Comparison of ENCODE assay signal across 27 cellular contexts in genomic region chr15:43007551-43007950, GRCh38.
"Had no signal": no experiment of that assay in that cellular context is flagged by ENCODE, and none has a peak within 500 bp of the region (broad histone marks: within the 10 kb centered on the region; RNA-seq: fewer than 3 reads in every experiment).

No MANE protein-coding gene starts in this region.

- H3K27me3 ChIP-seq: neutrophil, pancreas, right lobe of liver, sigmoid colon, stomach, thyroid gland, tibial nerve, upper lobe of left lung, uterus had no signal

- H3K4me1 Mint-ChIP-seq: naive thymus-derived CD8-positive, alpha-beta T cell; nephron progenitor cell; neural crest cell; stimulated activated effector memory CD8-positive, alpha-beta T cell treated with anti-CD3 and anti-CD28 coated beads, Interleukin-12 subunit alpha, Interleukin-12 subunit beta, amount 100 ng/mL, for 72 hours; stimulated activated naive B cell treated with anti-CD40 and anti-IgM and Interleukin-4, amounts not matched to agents 10 μg/mL and 1 μg/mL and 100 μg/mL, for 72 hours had no signal

- ATAC-seq: naive thymus-derived CD8-positive, alpha-beta T cell; pancreas; right lobe of liver; stimulated activated effector memory CD8-positive, alpha-beta T cell treated with anti-CD3 and anti-CD28 coated beads, Interleukin-12 subunit alpha, Interleukin-12 subunit beta, amount 100 ng/mL, for 72 hours; stimulated activated naive B cell treated with anti-CD40 and anti-IgM and Interleukin-4, amounts not matched to agents 10 μg/mL and 1 μg/mL and 100 μg/mL, for 72 hours had no signal

- H3K27ac Mint-ChIP-seq: natural killer cell treated with Interleukin-12 subunit alpha and Interleukin-12 subunit beta and Interleukin-15 and Interleukin-18, amount 100 ng/mL, for 72 hours; nephron progenitor cell; stimulated activated effector memory CD8-positive, alpha-beta T cell treated with anti-CD3 and anti-CD28 coated beads, Interleukin-12 subunit alpha, Interleukin-12 subunit beta, amount 100 ng/mL, for 72 hours; stimulated activated naive B cell treated with anti-CD40 and anti-IgM and Interleukin-4, amounts not matched to agents 10 μg/mL and 1 μg/mL and 100 μg/mL, for 72 hours; stimulated activated naive CD8-positive, alpha-beta T cell treated with anti-CD3 and anti-CD28 coated beads, Interleukin-15, Interleukin-2, amounts not matched to agents 100 ng/mL and 50 ng/mL, for 24 hours had no signal

- H3K9me3 ChIP-seq: neutrophil, pancreas, prostate gland, right lobe of liver, sigmoid colon, stomach, thoracic aorta, thyroid gland, tibial nerve, upper lobe of left lung, uterus had no signal

- H3K4me1 ChIP-seq: pancreas, prostate gland, right lobe of liver, sigmoid colon, stomach, thyroid gland, tibial nerve, upper lobe of left lung, uterus had no signal

- H3K36me3 Mint-ChIP-seq: natural killer cell treated with Interleukin-12 subunit alpha and Interleukin-12 subunit beta and Interleukin-15 and Interleukin-18, amount 100 ng/mL, for 72 hours had no signal

- H3K9me3 Mint-ChIP-seq: naive thymus-derived CD8-positive, alpha-beta T cell; natural killer cell treated with Interleukin-12 subunit alpha and Interleukin-12 subunit beta and Interleukin-15 and Interleukin-18, amount 100 ng/mL, for 72 hours; neural crest cell; stimulated activated effector memory CD8-positive, alpha-beta T cell treated with anti-CD3 and anti-CD28 coated beads, Interleukin-12 subunit alpha, Interleukin-12 subunit beta, amount 100 ng/mL, for 72 hours; stimulated activated naive CD8-positive, alpha-beta T cell treated with anti-CD3 and anti-CD28 coated beads, Interleukin-15, Interleukin-2, amounts not matched to agents 100 ng/mL and 50 ng/mL, for 24 hours had no signal

- H3K27ac ChIP-seq: neutrophil, pancreas, prostate gland, right lobe of liver, sigmoid colon, stomach, thoracic aorta, thyroid gland, tibial nerve, upper lobe of left lung, uterus had no signal

- H3K4me3 Mint-ChIP-seq: naive thymus-derived CD8-positive, alpha-beta T cell; natural killer cell treated with Interleukin-12 subunit alpha and Interleukin-12 subunit beta and Interleukin-15 and Interleukin-18, amount 100 ng/mL, for 72 hours; nephron progenitor cell; neural crest cell; stimulated activated effector memory CD8-positive, alpha-beta T cell treated with anti-CD3 and anti-CD28 coated beads, Interleukin-12 subunit alpha, Interleukin-12 subunit beta, amount 100 ng/mL, for 72 hours; stimulated activated naive B cell treated with anti-CD40 and anti-IgM and Interleukin-4, amounts not matched to agents 10 μg/mL and 1 μg/mL and 100 μg/mL, for 72 hours; stimulated activated naive CD8-positive, alpha-beta T cell treated with anti-CD3 and anti-CD28 coated beads, Interleukin-15, Interleukin-2, amounts not matched to agents 100 ng/mL and 50 ng/mL, for 24 hours had no signal

- DNase-seq: naive thymus-derived CD8-positive, alpha-beta T cell; nephron progenitor cell; nucleus accumbens; right cardiac atrium; right lobe of liver; sigmoid colon; small intestine; stimulated activated CD4-positive, alpha-beta T cell treated with anti-CD3 and anti-CD28 coated beads, Interleukin-15, amount 100 ng/mL, for 24 hours; stimulated activated CD4-positive, alpha-beta T cell treated with anti-CD3 and anti-CD28 coated beads, Interleukin-2, amount 100 ng/mL, for 24 hours; stimulated activated CD4-positive, alpha-beta T cell treated with anti-CD3 and anti-CD28 coated beads, Interleukin-2, amount 100 ng/mL, for 48 hours; stimulated activated CD4-positive, alpha-beta T cell treated with anti-CD3 and anti-CD28 coated beads, Interleukin-4, amount 100 ng/mL, for 24 hours; stimulated activated naive B cell treated with anti-CD40 and anti-IgM and Interleukin-4, amounts not matched to agents 10 μg/mL and 1 μg/mL and 100 μg/mL, for 72 hours; stimulated activated naive CD4-positive, alpha-beta T cell treated with Interleukin-2 at 50 U/mL for 16 hours; stomach; thyroid gland; trophoblast cell; uterus had no signal

- H3K36me3 ChIP-seq: prostate gland, uterus had no signal

- FAIRE-seq: small intestine had no signal

- H3K27me3 Mint-ChIP-seq: naive thymus-derived CD8-positive, alpha-beta T cell; natural killer cell treated with Interleukin-12 subunit alpha and Interleukin-12 subunit beta and Interleukin-15 and Interleukin-18, amount 100 ng/mL, for 72 hours; stimulated activated naive B cell treated with anti-CD40 and anti-IgM and Interleukin-4, amounts not matched to agents 10 μg/mL and 1 μg/mL and 100 μg/mL, for 72 hours; stimulated activated naive CD8-positive, alpha-beta T cell treated with anti-CD3 and anti-CD28 coated beads, Interleukin-15, Interleukin-2, amounts not matched to agents 100 ng/mL and 50 ng/mL, for 24 hours had no signal

- H3K4me3 ChIP-seq: pancreas, prostate gland, right lobe of liver, sigmoid colon, stomach, thoracic aorta, thyroid gland, tibial nerve, upper lobe of left lung, uterus had no signal
